In genomic region chr16:14501331-14502255, GRCh38 we compare ENCODE assay signal across 7 cellular contexts.
DNase-seq lines count a peak whose midpoint lies in the region; ATAC-seq and TF ChIP-seq lines count a peak whose summit lies in the region.

No MANE protein-coding gene starts in this region.

- H3K79me2 ChIP-seq in H9 (ENCODE audit: insufficient read depth, low read length), result no peaks in the 10 kb centered on the region
- H3K79me2 ChIP-seq in mammary epithelial cell (ENCODE audit: insufficient read depth, low read length), result peaks cover 3% of the 10 kb centered on the region
- H3K79me2 ChIP-seq in smooth muscle cell (ENCODE audit: low read depth), result no peaks in the 10 kb centered on the region

- H2BK120ac ChIP-seq in H9 (ENCODE audit: low read depth, low read length, poor library complexity, severe bottlenecking), result no peak overlapping the region

- no peak overlapping the region for H3K23ac ChIP-seq in H9 (ENCODE audit: insufficient read length, low read depth, low read length)

- H4K91ac ChIP-seq in H9 (ENCODE audit: insufficient read length, low read depth, low read length), result no peak overlapping the region

- H3F3A ChIP-seq in smooth muscle cell (ENCODE audit: low read depth), result peaks cover 26% of the 10 kb centered on the region

- H3K4me1 Mint-ChIP-seq in H9 (peaks cover 52 to 53% of the 10 kb centered on the region in 2 experiments), immature natural killer cell (peaks cover 24 to 37% of the 10 kb centered on the region in 2 donors)

- CTCF ChIA-PET in mammary epithelial cell (lab: Charles Lee; ENCODE audit: low non-redundant PET), result interaction anchor here (0.5 kb wide), 1 partner anchor 12 kb away, joined by 3 read pairs; no protein-coding TSS in a partner anchor

- H3K14ac ChIP-seq in H9 (ENCODE audit: insufficient read depth, low read length), result no peak overlapping the region

- no CpG with 5 or more reads among the region's 9 CpGs for WGBS in H9 (ENCODE audit: extremely low coverage, insufficient read length, low lambda C conversion rate)
- 6% methylated on average over 8 of the region's 9 CpGs for WGBS in mammary epithelial cell (ENCODE audit: low coverage, missing lambda C conversion rate)
- WGBS in smooth muscle cell (ENCODE audit: low lambda C conversion rate), result 30% methylated on average over 9 of the region's 9 CpGs

- no peaks in the 10 kb centered on the region for H3K79me1 ChIP-seq in H9 (ENCODE audit: insufficient read depth, low read depth, low read length, poor library complexity, severe bottlenecking)

- DNase-seq in H9 (peak; percentile 80), NCI-H226 (peak; percentile 94), mammary epithelial cell (peak; percentile 98), immature natural killer cell (no peak), smooth muscle cell (lab: John Stamatoyannopoulos, UW; ENCODE audit: unreplicated experiment) (peak; percentile 8)
- DNase-seq in central memory CD4-positive, alpha-beta T cell, result no peak

- H2BK12ac ChIP-seq in H9 (ENCODE audit: insufficient read length, low read depth, low read length), result no peak overlapping the region

- H3K9me3 ChIP-seq in H9 (ENCODE audit: control insufficient read depth, low read depth, low read length), result no peaks in the 10 kb centered on the region
- no peaks in the 10 kb centered on the region for H3K9me3 ChIP-seq in mammary epithelial cell (replicated peaks; ENCODE audit: insufficient read depth, low read length)
- H3K9me3 ChIP-seq in smooth muscle cell (replicated peaks; ENCODE audit: low read depth), result no peaks in the 10 kb centered on the region

- in situ Hi-C loops in mammary epithelial cell (cut with MboI; ENCODE audit: low sequenced_read_pairs in 2 of 2), result no loop called here

- no peak overlapping the region for H4K8ac ChIP-seq in H9 (replicated peaks; ENCODE audit: insufficient read length, low read depth, low read length)

- H2AK5ac ChIP-seq in H9 (ENCODE audit: insufficient read length, low read length), result no peak overlapping the region

- no peak overlapping the region for H2AFZ ChIP-seq in H9 (ENCODE audit: low read length)
- H2AFZ ChIP-seq in mammary epithelial cell (ENCODE audit: low read depth, low read length), result peak overlapping the region; percentile 36
- H2AFZ ChIP-seq in smooth muscle cell (ENCODE audit: low read depth), result no peak overlapping the region

- H3K36me3 Mint-ChIP-seq in H9 (ENCODE audit: insufficient read depth in 1 of 3, low read depth in 3 of 3), result no peaks in the 10 kb centered on the region
- peaks cover 0 to 2% (median 0%) of the 10 kb centered on the region in 3 donors for H3K36me3 Mint-ChIP-seq in immature natural killer cell

- H4K20me1 ChIP-seq in H9 (ENCODE audit: control insufficient read depth, insufficient read depth, insufficient read length) (no peaks in the 10 kb centered on the region), mammary epithelial cell (ENCODE audit: insufficient read depth, low read length) (no peaks in the 10 kb centered on the region), smooth muscle cell (ENCODE audit: low read depth) (no peaks in the 10 kb centered on the region)

- H3K36me3 ChIP-seq in mammary epithelial cell (ENCODE audit: insufficient read depth, low read length) (no peaks in the 10 kb centered on the region), smooth muscle cell (ENCODE audit: low read depth) (no peaks in the 10 kb centered on the region)

- H4K5ac ChIP-seq in H9 (ENCODE audit: insufficient read length, low read depth, low read length), result no peak overlapping the region

- H3K4me3 Mint-ChIP-seq in H9 (no peak overlapping the region; a peak in 2 of 5 replicates), immature natural killer cell (no peak overlapping the region)

- intact Hi-C loops in mammary epithelial cell (cut with micrococcal nuclease), result loop anchor here (2.0 kb wide), 1 partner anchor 27 kb away; no protein-coding TSS in a partner anchor

- peak overlapping the region; percentile 50 to 96 (median 75); a peak in 5 of 7 replicates for H3K27ac Mint-ChIP-seq in H9
- H3K27ac Mint-ChIP-seq in immature natural killer cell, result peak overlapping the region in 5 of 6 donors; percentile 27 to 65 (median 40)

- no peaks in the 10 kb centered on the region for H3K27me3 ChIP-seq in H9 (ENCODE audit: insufficient read depth, low read length)
- no peaks in the 10 kb centered on the region for H3K27me3 ChIP-seq in mammary epithelial cell (ENCODE audit: insufficient read depth, low read length)
- H3K27me3 ChIP-seq in smooth muscle cell (ENCODE audit: low read depth), result no peaks in the 10 kb centered on the region

- H3K4me3 ChIP-seq in mammary epithelial cell (replicated peaks in 1 of 3; ENCODE audit: insufficient read depth in 1 of 3, low read depth in 2 of 3, low read length in 3 of 3) (peak overlapping the region in 2 of 3 experiments; percentile 4 to 17), smooth muscle cell (no peak overlapping the region)

- H3K4ac ChIP-seq in H9 (ENCODE audit: low read depth, low read length), result no peak overlapping the region

- ATAC-seq in GM21786 (IDR thresholded peaks at IDR 0.05; ENCODE audit: unreplicated experiment), result no peak

- H3K18ac ChIP-seq in H9 (ENCODE audit: insufficient read length, low read depth, low read length), result no peak overlapping the region

- H2BK15ac ChIP-seq in H9 (ENCODE audit: low read depth, low read length), result no peak overlapping the region

- H3K27ac ChIP-seq in H9 (ENCODE audit: insufficient read length, low read depth, low read length) (no peak overlapping the region), mammary epithelial cell (ENCODE audit: insufficient read depth, low read depth, low read length) (peak overlapping the region; percentile 94), smooth muscle cell (ENCODE audit: low read depth) (peak overlapping the region; percentile 94)

- H3K4me2 ChIP-seq in H9 (ENCODE audit: insufficient read depth, insufficient read length, low read length) (no peak overlapping the region), mammary epithelial cell (ENCODE audit: insufficient read depth, low read depth, low read length) (peak overlapping the region; percentile 76), smooth muscle cell (peak overlapping the region; percentile 75)

- dilution Hi-C loops in mammary epithelial cell (cut with HindIII; ENCODE audit: low sequenced_read_pairs), result loop anchor here (5.0 kb wide), 1 partner anchor 199 kb away; no protein-coding TSS in a partner anchor

- no peaks in the 10 kb centered on the region for H3K9me3 Mint-ChIP-seq in H9
- no peaks in the 10 kb centered on the region for H3K9me3 Mint-ChIP-seq in immature natural killer cell

- H3K23me2 ChIP-seq in H9 (ENCODE audit: insufficient read length, low read depth, low read length, poor library complexity, severe bottlenecking), result no peaks in the 10 kb centered on the region

- TF ChIP-seq CTCF in H9 (conservative IDR thresholded peaks at IDR 0.05) (no peak), mammary epithelial cell (conservative IDR thresholded peaks at IDR 0.05 in 1 of 2, IDR thresholded peaks at IDR 0.05 in 1 of 2; ENCODE audit: extremely low read depth in 1 of 2, insufficient read depth in 1 of 2, low read depth in 1 of 2, low read length in 2 of 2) (no peak), smooth muscle cell (IDR thresholded peaks at IDR 0.05; ENCODE audit: borderline replicate concordance, insufficient read depth, poor library complexity, severe bottlenecking) (no peak)

- BruUV-seq in mammary epithelial cell (replicated peaks; lab: Mats Ljungman, UMichigan), result TSS peak; percentile 68

- H3K9ac ChIP-seq in H9 (ENCODE audit: extremely low read depth, insufficient read length, low read length) (no peak overlapping the region), mammary epithelial cell (ENCODE audit: insufficient read depth, low read length) (peak overlapping the region; percentile 76), smooth muscle cell (ENCODE audit: low read depth) (peak overlapping the region; percentile 64)

- no peak overlapping the region for H3T11ph ChIP-seq in H9 (ENCODE audit: low read length)

- H3K27me3 Mint-ChIP-seq in H9 (ENCODE audit: low read depth) (no peaks in the 10 kb centered on the region), immature natural killer cell (ENCODE audit: low read depth in 3 of 3) (peaks cover 0 to 1% (median 0%) of the 10 kb centered on the region in 3 donors)

- no peak overlapping the region for H2BK20ac ChIP-seq in H9 (ENCODE audit: low read depth, low read length, poor library complexity, severe bottlenecking)

- no peak overlapping the region for H2BK5ac ChIP-seq in H9 (ENCODE audit: insufficient read length, low read length)

- H3K56ac ChIP-seq in H9 (ENCODE audit: insufficient read length, low read depth, low read length), result no peak overlapping the region

- peaks cover 7% of the 10 kb centered on the region for H3K4me1 ChIP-seq in H9 (ENCODE audit: insufficient read depth, low read length)
- H3K4me1 ChIP-seq in mammary epithelial cell (ENCODE audit: insufficient read depth, low read length), result peaks cover 60% of the 10 kb centered on the region
- peaks cover 41% of the 10 kb centered on the region for H3K4me1 ChIP-seq in smooth muscle cell (ENCODE audit: low read depth)

Comparison
In these comparisons a context has a peak if more than half of its experiments do, and no peak if none do; other contexts are left out.
1. DNase-seq: peak in H9 (single experiment), NCI-H226 (single experiment), mammary epithelial cell (single experiment) and smooth muscle cell (single experiment); none in immature natural killer cell (0 of 3) and central memory CD4-positive, alpha-beta T cell (single experiment).